In genomic region chrX:131577999-131578734, GRCh38 we compare ENCODE assay signal across 22 cellular contexts. TPM values are rescaled to one million over a fixed set of nuclear protein-coding genes. Genes with fewer than 3 reads are reported as not detected.
DNase-seq lines count a peak whose midpoint lies in the region; ATAC-seq, FAIRE-seq and TF ChIP-seq lines count a peak whose summit lies in the region.
"Had no signal": no experiment of that assay in that cellular context is flagged by ENCODE, and none has a peak within 500 bp of the region (broad histone marks: within the 10 kb centered on the region; RNA-seq: fewer than 3 reads in every experiment).

No MANE protein-coding gene starts in this region.

- no peak overlapping the region for H3K27ac Mint-ChIP-seq in activated CD4-positive, alpha-beta memory T cell treated with anti-CD3 and anti-CD28 coated beads for 36 hours
- H3K27ac Mint-ChIP-seq: activated CD8-positive, alpha-beta T cell treated with anti-CD3 and anti-CD28 coated beads, Interleukin-2, amount 10 ng/mL, durations not matched to agents 7 days and 5 days; activated naive CD8-positive, alpha-beta T cell treated with anti-CD3 and anti-CD28 coated beads, Interleukin-2, amount 10 ng/mL, durations not matched to agents 7 days and 5 days had no signal

- no peak for FAIRE-seq in K562 (lab: Jason Lieb, UNC)
- FAIRE-seq: GM12878, small intestine had no signal

- no peak overlapping the region for H3K4me3 Mint-ChIP-seq in activated CD4-positive, alpha-beta memory T cell treated with anti-CD3 and anti-CD28 coated beads for 36 hours
- H3K4me3 Mint-ChIP-seq: activated CD8-positive, alpha-beta T cell treated with anti-CD3 and anti-CD28 coated beads, Interleukin-2, amount 10 ng/mL, durations not matched to agents 7 days and 5 days; activated naive CD8-positive, alpha-beta T cell treated with anti-CD3 and anti-CD28 coated beads, Interleukin-2, amount 10 ng/mL, durations not matched to agents 7 days and 5 days had no signal

- H3K27ac ChIP-seq in K562 (ENCODE audit: extremely low read depth, low read depth, low read length) (peak overlapping the region; percentile 65), mesodermal cell (ENCODE audit: low read depth, low read length, severe bottlenecking) (no peak overlapping the region)
- H3K27ac ChIP-seq: dorsolateral prefrontal cortex, left lung, VCaP had no signal

- no peaks in the 10 kb centered on the region for H3K9me3 Mint-ChIP-seq in activated CD4-positive, alpha-beta memory T cell treated with anti-CD3 and anti-CD28 coated beads for 36 hours
- H3K9me3 Mint-ChIP-seq: activated naive CD8-positive, alpha-beta T cell treated with anti-CD3 and anti-CD28 coated beads, Interleukin-2, amount 10 ng/mL, durations not matched to agents 7 days and 5 days had no signal

- H3K27me3 ChIP-seq in K562 (ENCODE audit: control insufficient read depth in 2 of 2, insufficient read depth in 2 of 2, low read length in 2 of 2) = no peaks in the 10 kb centered on the region

- POLR2A ChIA-PET in K562 (lab: Yijun Ruan, JAX) = interaction anchor here (0.7 to 1.2 kb wide), 3 partner anchors 10 to 54 kb away, joined by 3 to 4 read pairs (median 4); no protein-coding TSS in a partner anchor
- POLR2A ChIA-PET in activated CD4-positive, alpha-beta memory T cell treated with anti-CD3 and anti-CD28 coated beads for 36 hours (lab: Charles Lee) = no interaction called here

- peak overlapping the region; percentile 52 to 71; a peak in 3 of 4 replicates for H3K9ac ChIP-seq in K562 (ENCODE audit: insufficient read depth in 1 of 2, low read depth in 2 of 2, low read length in 2 of 2)

- H3K4me3 ChIP-seq in K562 (peak overlapping the region; percentile 48), mesodermal cell (ENCODE audit: extremely low read depth, insufficient read depth, low read length, poor library complexity, severe bottlenecking) (peak overlapping the region; percentile 39)
- H3K4me3 ChIP-seq: dorsolateral prefrontal cortex, GM12878, left lung had no signal

- H3K4me1 ChIP-seq in K562 (replicated peaks in 1 of 2; ENCODE audit: control insufficient read depth in 2 of 2, insufficient read depth in 2 of 2, low read length in 2 of 2) (no peaks in the 10 kb centered on the region), mesodermal cell (ENCODE audit: control insufficient read depth, insufficient read depth, low read length, poor library complexity, severe bottlenecking) (no peaks in the 10 kb centered on the region)
- H3K4me1 ChIP-seq: left lung had no signal

- 2% methylated on average over 10 of the region's 11 CpGs for WGBS in K562 (ENCODE audit: insufficient coverage, low coverage, missing lambda C conversion rate)
- 70% methylated on average over 2 of the region's 11 CpGs; no CpG with 5 or more reads in 1 of the 2 experiments for WGBS in mesodermal cell (ENCODE audit: insufficient coverage in 2 of 2), 2 experiments

- in situ Hi-C loops in K562 (cut with MboI) = no loop called here

- DNase-seq in Daoy (ENCODE audit: low read depth) (peak; percentile 15), NCI-H1105 treated with DMSO at 0.1 percent for 48 hours (lab: John Stamatoyannopoulos, UW) (peak; percentile 68), K562 (ENCODE audit: extremely low read depth in 1 of 4, low spot score in 3 of 4) (peak in 1 of 4 experiments; percentile 35), kidney tubule cell (ENCODE audit: low spot score) (no peak)
- DNase-seq in activated CD8-positive, alpha-beta memory T cell treated with anti-CD3 and anti-CD28 coated beads, Interleukin-2, amount 50 U/mL, for 48 hours = no peak
- no peak for DNase-seq in activated T-cell treated with anti-CD3 and anti-CD28 coated beads, Interleukin-2, amount 50 U/mL, for 1 hour
- DNase-seq in activated CD4-positive, alpha-beta memory T cell treated with anti-CD3 and anti-CD28 coated beads for 36 hours = no peak
- DNase-seq: activated CD8-positive, alpha-beta T cell treated with anti-CD3 and anti-CD28 coated beads, Interleukin-2, amount 10 ng/mL, durations not matched to agents 7 days and 5 days; activated naive CD8-positive, alpha-beta T cell treated with anti-CD3 and anti-CD28 coated beads, Interleukin-2, amount 10 ng/mL, durations not matched to agents 7 days and 5 days; dorsolateral prefrontal cortex; GDM1; IMR-90; left lung; small intestine; stimulated activated CD4-positive, alpha-beta T cell treated with anti-CD3 and anti-CD28 coated beads, Interleukin-4, amount 100 ng/mL, for 4 hours; stimulated activated CD8-positive, alpha-beta memory T cell treated with anti-CD3 and anti-CD28 coated beads, Interleukin-4, amount 100 ng/mL, for 48 hours; T-helper 1 cell had no signal

- H3K9me1 ChIP-seq in K562 (ENCODE audit: control insufficient read depth, insufficient read depth, low read length) = no peaks in the 10 kb centered on the region

- H2AFZ ChIP-seq in K562 (ENCODE audit: low read depth, low read length) = peak overlapping the region; percentile 87

- no peak for TF ChIP-seq EP300 in K562 (IDR thresholded peaks at IDR 0.05; ENCODE audit: low read length)

- peak overlapping the region; percentile 66; the same call in 1 of the 2 replicates for H3K4me2 ChIP-seq in K562 (ENCODE audit: insufficient read depth, low read length)

- no TSS peak for BruUV-seq in K562 (replicated peaks; lab: Mats Ljungman, UMichigan)

- H4K20me1 ChIP-seq in K562 (replicated peaks; ENCODE audit: control insufficient read depth, insufficient read depth, low read length) = no peaks in the 10 kb centered on the region

- no peaks in the 10 kb centered on the region for H3K36me3 Mint-ChIP-seq in activated CD4-positive, alpha-beta memory T cell treated with anti-CD3 and anti-CD28 coated beads for 36 hours
- H3K36me3 Mint-ChIP-seq: activated naive CD8-positive, alpha-beta T cell treated with anti-CD3 and anti-CD28 coated beads, Interleukin-2, amount 10 ng/mL, durations not matched to agents 7 days and 5 days had no signal

- H3K36me3 ChIP-seq in K562 (ENCODE audit: control insufficient read depth, insufficient read depth, low read length) = no peaks in the 10 kb centered on the region
- H3K36me3 ChIP-seq in mesodermal cell (ENCODE audit: control insufficient read depth, insufficient read depth, low read length) = no peaks in the 10 kb centered on the region
- H3K36me3 ChIP-seq: left lung had no signal

- TF ChIP-seq RAD21 in K562 (CRISPR knock-in tag; conservative IDR thresholded peaks at IDR 0.05 in 1 of 2, IDR thresholded peaks at IDR 0.05 in 1 of 2) = no peak

- H3K9me3 ChIP-seq in K562 (replicated peaks; ENCODE audit: control insufficient read depth, insufficient read depth, low read depth, low read length) (no peaks in the 10 kb centered on the region; the same call in 1 of the 2 replicates), mesodermal cell (ENCODE audit: control insufficient read depth, low read length) (no peaks in the 10 kb centered on the region)
- H3K9me3 ChIP-seq: left lung had no signal

- TF ChIP-seq POLR2A in K562 (conservative IDR thresholded peaks at IDR 0.05) = peak; percentile 57; the same call in 1 of the 2 replicates

- peaks cover 22% of the 10 kb centered on the region for H3K79me2 ChIP-seq in K562 (ENCODE audit: control insufficient read depth, insufficient read depth, low read length)

- no peak for TF ChIP-seq CTCF in K562 (IDR thresholded peaks at IDR 0.05 in 2 of 3, conservative IDR thresholded peaks at IDR 0.05 in 1 of 3; ENCODE audit: insufficient read depth in 2 of 3, low read depth in 1 of 3, low read length in 3 of 3)

- intact Hi-C loops in K562 (cut with micrococcal nuclease) = no loop called here
- intact Hi-C loops in activated CD4-positive, alpha-beta memory T cell treated with anti-CD3 and anti-CD28 coated beads for 36 hours (cut with micrococcal nuclease) = no loop called here

- CTCF ChIA-PET in K562 (lab: Yijun Ruan, JAX; ENCODE audit: low intra/inter-chr PET ratio) = no interaction called here
- CTCF ChIA-PET in activated CD4-positive, alpha-beta memory T cell treated with anti-CD3 and anti-CD28 coated beads for 36 hours (lab: Charles Lee) = no interaction called here

- peak; percentile 87 for ATAC-seq in K562
- ATAC-seq: activated CD8-positive, alpha-beta T cell treated with anti-CD3 and anti-CD28 coated beads, Interleukin-2, amount 10 ng/mL, durations not matched to agents 7 days and 5 days; GM12878; left lung had no signal

- peaks cover 3% of the 10 kb centered on the region for H3K27me3 Mint-ChIP-seq in activated CD4-positive, alpha-beta memory T cell treated with anti-CD3 and anti-CD28 coated beads for 36 hours
- H3K27me3 Mint-ChIP-seq: activated naive CD8-positive, alpha-beta T cell treated with anti-CD3 and anti-CD28 coated beads, Interleukin-2, amount 10 ng/mL, durations not matched to agents 7 days and 5 days had no signal

- no peaks in the 10 kb centered on the region for H3K4me1 Mint-ChIP-seq in activated CD4-positive, alpha-beta memory T cell treated with anti-CD3 and anti-CD28 coated beads for 36 hours (ENCODE audit: low read depth)
- H3K4me1 Mint-ChIP-seq: activated naive CD8-positive, alpha-beta T cell treated with anti-CD3 and anti-CD28 coated beads, Interleukin-2, amount 10 ng/mL, durations not matched to agents 7 days and 5 days had no signal

TF ChIP-seq in K562, 482 proteins besides CTCF, POLR2A, EP300 and RAD21 (continues in another document):
- TF ChIP-seq TARDBP (IDR thresholded peaks at IDR 0.05) = no peak

RNA-seq across cellular contexts. Expression of gene OR13H1, which starts 34.3 kb away (rescaled TPM):
- total RNA-seq in Daoy (2014; rRNA removed; shearing (Covaris generic)) = not detected in 2 replicates
- total RNA-seq in K562 (2011; cell fraction: chromatin; rRNA removed; ENCODE audit: low replicate concordance) = 0.28 TPM in 1 of 2 replicates, not detected in the other
- total RNA-seq in K562 (2011; cell fraction: nucleolus; rRNA removed) = not detected in 2 replicates
- not detected in 2 replicates for total RNA-seq in K562 (2011; cell fraction: nucleoplasm; rRNA removed)
- total RNA-seq in K562 (2014; rRNA removed) = not detected in 2 replicates
- not detected in 2 replicates for total RNA-seq in K562 (2014; rRNA removed; fragmentation: Illumina TruSeq; extraction: Trizol)
- not detected in 2 replicates for total RNA-seq in K562 (2015; rRNA removed; fragmentation: Illumina TruSeq; extraction: Trizol)
- total RNA-seq in K562 (2021) = not detected in 2 replicates
- polyA plus RNA-seq in K562 (2011; rRNA removed) = not detected in 2 replicates
- not detected in 2 replicates for polyA plus RNA-seq in K562 (2011; cell fraction: cytosol; rRNA removed)
- polyA plus RNA-seq in K562 (2011; cell fraction: nucleus; rRNA removed) = not detected in 2 replicates
- 0.12 TPM in 1 of 2 replicates, not detected in the other for polyA plus RNA-seq in K562 (2012)
- not detected in 2 replicates for polyA plus RNA-seq in K562 (2014; fragmentation: Illumina TruSeq; extraction: Trizol)
- not detected for polyA plus RNA-seq in K562 (2014; fragmentation: Nextera tagmentation; extraction: Ambion mirVana)
- polyA plus RNA-seq in K562 (2014; rRNA removed) = not detected in 2 replicates
- polyA minus RNA-seq in K562 (2011; rRNA and poly(A)+ RNA removed) = not detected in 2 replicates
- polyA minus RNA-seq in K562 (2011; cell fraction: cytosol; rRNA and poly(A)+ RNA removed) = not detected in 2 replicates
- polyA minus RNA-seq in K562 (2011; cell fraction: nucleus; rRNA and poly(A)+ RNA removed) = not detected in 2 replicates
- not detected for polyA plus RNA-seq in mesodermal cell (2013, experiment 1 of 2)
- not detected for polyA plus RNA-seq in mesodermal cell (2013, experiment 2 of 2)
- not detected for total RNA-seq in activated CD4-positive, alpha-beta memory T cell treated with anti-CD3 and anti-CD28 coated beads for 36 hours
- total RNA-seq: activated CD8-positive, alpha-beta T cell treated with anti-CD3 and anti-CD28 coated beads, Interleukin-2, amount 10 ng/mL, durations not matched to agents 7 days and 5 days; activated naive CD8-positive, alpha-beta T cell treated with anti-CD3 and anti-CD28 coated beads, Interleukin-2, amount 10 ng/mL, durations not matched to agents 7 days and 5 days; dorsolateral prefrontal cortex; GM12878; IMR-90; left lung; posterior vena cava; temporal lobe had no signal
- polyA plus RNA-seq: GM12878, IMR-90, small intestine had no signal

Comparison
In these comparisons a context has a peak if more than half of its experiments do, and no peak if none do; other contexts are left out.
1. DNase-seq: peak in Daoy (single experiment) and NCI-H1105 treated with DMSO at 0.1 percent for 48 hours (single experiment); none in activated CD8-positive, alpha-beta memory T cell treated with anti-CD3 and anti-CD28 coated beads, Interleukin-2, amount 50 U/mL, for 48 hours (single experiment), kidney tubule cell (single experiment), activated T-cell treated with anti-CD3 and anti-CD28 coated beads, Interleukin-2, amount 50 U/mL, for 1 hour (single experiment) and activated CD4-positive, alpha-beta memory T cell treated with anti-CD3 and anti-CD28 coated beads for 36 hours (single experiment).